26 cellular contexts compared by ENCODE assay signal in the genomic region with DNA sequence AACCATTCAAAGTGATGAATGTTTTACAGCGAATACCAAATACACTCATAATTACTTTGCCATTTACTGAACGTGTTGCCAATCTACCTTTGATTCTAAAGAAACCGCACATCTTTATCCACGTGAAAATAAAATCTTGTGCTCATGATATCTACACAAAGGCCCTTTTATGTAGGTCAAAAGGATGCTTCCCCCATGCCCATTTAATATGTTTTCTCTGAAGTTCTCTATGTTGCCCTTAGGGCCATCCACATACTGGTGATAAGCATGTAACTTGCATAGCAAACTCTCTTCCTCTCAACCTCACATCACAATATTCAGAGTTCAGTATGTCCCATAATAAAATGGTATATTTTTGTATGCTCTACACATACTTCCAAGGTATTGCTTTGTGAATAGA.
"Had no signal": no experiment of that assay in that cellular context is flagged by ENCODE, and none has a peak within 500 bp of the region (broad histone marks: within the 10 kb centered on the region; RNA-seq: fewer than 3 reads in every experiment).

No MANE protein-coding gene starts in this region.

- H3K36me3 ChIP-seq: stomach, suprapubic skin, thoracic aorta, thyroid gland, tibial artery, tibial nerve, transverse colon, upper lobe of left lung, upper lobe of right lung, uterus, vagina had no signal

- ATAC-seq: stimulated activated effector memory CD8-positive, alpha-beta T cell treated with anti-CD3 and anti-CD28 coated beads, Interleukin-12 subunit alpha, Interleukin-12 subunit beta, amount 100 ng/mL, for 72 hours; stimulated activated memory B cell treated with anti-CD40 and anti-IgM and Interleukin-4, amounts not matched to agents 10 μg/mL and 1 μg/mL and 100 μg/mL, for 72 hours; stimulated activated naive B cell treated with anti-CD40 and anti-IgM and Interleukin-4, amounts not matched to agents 10 μg/mL and 1 μg/mL and 100 μg/mL, for 72 hours; stimulated activated naive CD8-positive, alpha-beta T cell treated with anti-CD3 and anti-CD28 coated beads, Interleukin-15, amount 100 ng/mL, for 72 hours; stimulated activated naive CD8-positive, alpha-beta T cell treated with anti-CD3 and anti-CD28 coated beads, Interleukin-15, Interleukin-2, amounts not matched to agents 100 U/mL and 50 U/mL, for 24 hours; upper lobe of right lung had no signal

- H3K9me3 ChIP-seq: stomach, suprapubic skin, testis, thoracic aorta, thyroid gland, tibial artery, tibial nerve, transverse colon, upper lobe of left lung, upper lobe of right lung, uterus, vagina had no signal

- DNase-seq: stimulated activated CD4-positive, alpha-beta T cell treated with anti-CD3 and anti-CD28 coated beads, Interleukin-2, amount 100 ng/mL, for 48 hours; stimulated activated CD4-positive, alpha-beta T cell treated with anti-CD3 and anti-CD28 coated beads, Interleukin-4, amount 100 ng/mL, for 1 hour; stimulated activated CD4-positive, alpha-beta T cell treated with anti-CD3 and anti-CD28 coated beads, Interleukin-4, amount 100 ng/mL, for 24 hours; stimulated activated CD4-positive, alpha-beta T cell treated with anti-CD3 and anti-CD28 coated beads, Interleukin-4, amount 100 ng/mL, for 4 hours; stimulated activated CD8-positive, alpha-beta memory T cell treated with anti-CD3 and anti-CD28 coated beads, Interleukin-4, amount 100 ng/mL, for 48 hours; stimulated activated naive B cell treated with anti-CD40 and anti-IgM and Interleukin-4, amounts not matched to agents 10 μg/mL and 1 μg/mL and 100 μg/mL, for 72 hours; stimulated activated naive CD4-positive, alpha-beta T cell; stimulated activated naive CD4-positive, alpha-beta T cell treated with Interleukin-2 at 50 U/mL for 16 hours; stimulated activated naive CD8-positive, alpha-beta T cell treated with anti-CD3 and anti-CD28 coated beads, Interleukin-15, amount 100 ng/mL, for 72 hours; stimulated activated naive CD8-positive, alpha-beta T cell treated with anti-CD3 and anti-CD28 coated beads, Interleukin-15, Interleukin-2, amounts not matched to agents 100 U/mL and 50 U/mL, for 24 hours; stomach; substantia nigra; testis; thyroid gland; tibial artery; transverse colon; trophoblast cell; upper lobe of left lung; upper lobe of right lung; uterus had no signal

- H3K4me3 ChIP-seq: stomach, suprapubic skin, testis, thoracic aorta, thyroid gland, tibial artery, tibial nerve, transverse colon, upper lobe of left lung, upper lobe of right lung, uterus, vagina had no signal

- H3K27me3 ChIP-seq: stomach, suprapubic skin, testis, thyroid gland, tibial artery, tibial nerve, transverse colon, upper lobe of left lung, upper lobe of right lung, uterus, vagina had no signal
